In genomic region chr11:122082203-122082602, GRCh38 we compare ENCODE assay signal across 1 cellular context.
TF ChIP-seq lines count a peak whose summit lies in the region.

No MANE protein-coding gene starts in this region.

TF ChIP-seq in IMR-90, 13 proteins besides CTCF, POLR2A, EP300 and RAD21:
- no peak for TF ChIP-seq RFX5 (IDR thresholded peaks at IDR 0.05; ENCODE audit: low read depth, low read length)
- TF ChIP-seq BHLHE40 (IDR thresholded peaks at IDR 0.05; ENCODE audit: low read depth, low read length), result no peak
